In the genomic region with DNA sequence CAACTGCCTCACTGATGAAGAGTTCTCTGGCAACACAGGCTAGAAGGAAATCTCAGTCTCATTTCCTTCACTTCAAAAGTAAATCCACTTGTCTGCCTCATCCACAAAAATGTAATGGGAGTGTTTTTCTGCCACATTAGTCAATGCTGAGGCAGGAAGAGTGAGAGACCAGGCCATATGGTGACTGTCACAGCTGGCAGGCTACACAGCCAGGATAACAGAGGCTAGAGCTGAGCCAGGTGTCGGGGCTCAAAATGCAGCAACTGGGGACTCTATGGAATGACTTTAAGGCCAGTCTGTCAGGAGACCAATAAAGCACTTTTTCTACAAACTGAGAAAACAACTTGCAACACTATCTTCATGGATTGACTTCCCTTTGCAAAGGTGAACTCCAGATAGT, we compare ENCODE assay signal across 12 cellular contexts.
"Had no signal": no experiment of that assay in that cellular context is flagged by ENCODE, and none has a peak within 500 bp of the region (broad histone marks: within the 10 kb centered on the region; RNA-seq: fewer than 3 reads in every experiment).

No MANE protein-coding gene starts in this region.

- H3K36me3 Mint-ChIP-seq: activated naive CD8-positive, alpha-beta T cell; neural progenitor cell had no signal

- H3K9ac ChIP-seq: neural progenitor cell had no signal

- H3K9me3 Mint-ChIP-seq: endodermal cell, neural progenitor cell had no signal

- H3K4me1 ChIP-seq: uterus had no signal

- H3K27ac Mint-ChIP-seq: activated naive CD8-positive, alpha-beta T cell; endodermal cell; neural progenitor cell had no signal

- H3K4me2 ChIP-seq: neural progenitor cell had no signal

- ATAC-seq: activated CD4-positive, CD25-positive, alpha-beta regulatory T cell treated with anti-CD3 and anti-CD28 coated beads, Interleukin-2, amount 50 U/mL, for 24 hours had no signal

- H3K4me3 ChIP-seq: neural progenitor cell, ovary, uterus had no signal

- DNase-seq: activated effector memory CD4-positive, alpha-beta T cell treated with Interleukin-2 at 50 U/mL for 16 hours; activated T-cell treated with anti-CD3 and anti-CD28 coated beads, Interleukin-2, amount 50 U/mL, for 1 hour; amygdala; dermis blood vessel endothelial cell; endodermal cell; ovary; stimulated activated CD4-positive, alpha-beta T cell treated with anti-CD3 and anti-CD28 coated beads, Interleukin-15, amount 100 ng/mL, for 24 hours; stimulated activated CD4-positive, alpha-beta T cell treated with anti-CD3 and anti-CD28 coated beads, Interleukin-4, amount 100 ng/mL, for 24 hours; uterus had no signal

- H2AFZ ChIP-seq: neural progenitor cell had no signal

- H3K9me3 ChIP-seq: ovary, uterus had no signal

- H3K36me3 ChIP-seq: neural progenitor cell, ovary, uterus had no signal

- H3K27me3 ChIP-seq: neural progenitor cell, ovary, uterus had no signal

- H3K4me3 Mint-ChIP-seq: activated naive CD8-positive, alpha-beta T cell; endodermal cell; neural progenitor cell had no signal

- H3K27ac ChIP-seq: neural progenitor cell, ovary, uterus had no signal

- H3K27me3 Mint-ChIP-seq: activated naive CD8-positive, alpha-beta T cell had no signal
